In genomic region chr2:189487283-189488280, GRCh38 we compare ENCODE assay signal across 20 cellular contexts. TPM values are rescaled to one million over a fixed set of nuclear protein-coding genes. Genes with fewer than 3 reads are reported as not detected.
DNase-seq lines count a peak whose midpoint lies in the region; ATAC-seq and TF ChIP-seq lines count a peak whose summit lies in the region.
"Had no signal": no experiment of that assay in that cellular context is flagged by ENCODE, and none has a peak within 500 bp of the region (broad histone marks: within the 10 kb centered on the region; RNA-seq: fewer than 3 reads in every experiment).

No MANE protein-coding gene starts in this region.

- H4K5ac ChIP-seq in mesendoderm (ENCODE audit: low read length), result no peak overlapping the region

- H2BK15ac ChIP-seq in mesendoderm (replicated peaks; ENCODE audit: low read depth), result no peak overlapping the region

- H3K4me3 ChIP-seq in AG10803 (ENCODE audit: low read length) (no peak overlapping the region), prostate gland (no peak overlapping the region), mesendoderm (ENCODE audit: low read length) (no peak overlapping the region)
- H3K4me3 ChIP-seq: A549, SJSA1 had no signal

- ATAC-seq in left lobe of liver, result peak; percentile 84
- ATAC-seq: A549 had no signal

- no peak for TF ChIP-seq CTCF in AG10803 (conservative IDR thresholded peaks at IDR 0.05; ENCODE audit: low read length)
- TF ChIP-seq CTCF in prostate gland (IDR thresholded peaks at IDR 0.05), result no peak

- TF ChIP-seq POLR2A in prostate gland (IDR thresholded peaks at IDR 0.05), result no peak

- H4K8ac ChIP-seq in mesendoderm (ENCODE audit: low read depth, low read length), result no peak overlapping the region

- H3K36me3 ChIP-seq in prostate gland (no peaks in the 10 kb centered on the region), mesendoderm (ENCODE audit: control insufficient read depth, insufficient read depth, low read length) (no peaks in the 10 kb centered on the region)
- H3K36me3 ChIP-seq: SJSA1 had no signal

- H3K23ac ChIP-seq in mesendoderm (ENCODE audit: low read length), result no peak overlapping the region

- H3K4me1 ChIP-seq in prostate gland (replicated peaks), result no peaks in the 10 kb centered on the region
- H3K4me1 ChIP-seq in mesendoderm (ENCODE audit: control insufficient read depth, low read depth, low read length), result no peaks in the 10 kb centered on the region
- H3K4me1 ChIP-seq: A549, SJSA1 had no signal

- no peak overlapping the region for H3K56ac ChIP-seq in mesendoderm (ENCODE audit: low read length)

- H3K4me2 ChIP-seq in mesendoderm (ENCODE audit: low read length), result no peak overlapping the region
- H3K4me2 ChIP-seq: A549 had no signal

- no peaks in the 10 kb centered on the region for H3K79me1 ChIP-seq in mesendoderm (ENCODE audit: low read length)

- H3K9ac ChIP-seq in mesendoderm (ENCODE audit: low read length), result no peak overlapping the region

- H3K79me2 ChIP-seq in mesendoderm (ENCODE audit: control insufficient read depth, insufficient read depth, low read length), result no peaks in the 10 kb centered on the region

- H2BK120ac ChIP-seq in mesendoderm (ENCODE audit: low read depth, low read length), result no peak overlapping the region

- no peak overlapping the region for H3K4ac ChIP-seq in mesendoderm (ENCODE audit: low read depth, low read length)

- DNase-seq in AG10803 (ENCODE audit: low read depth) (peak; percentile 23), M059J (ENCODE audit: low read depth) (peak; percentile 4), left lobe of liver (ENCODE audit: low spot score) (no peak), prostate gland (ENCODE audit: low spot score) (peak; percentile 16), mesendoderm (no peak), middle frontal gyrus (ENCODE audit: extremely low spot score, low spot score) (no peak), LoVo (ENCODE audit: low spot score) (no peak)
- DNase-seq: CD8-positive, alpha-beta memory T cell; DND-41; H7; KG1; NCI-H1092; NCI-H1417 treated with DMSO at 0.1 percent for 48 hours; NCI-H1694 treated with DMSO at 0.1 percent for 48 hours; NCI-H2081; NCI-H526 treated with DMSO at 0.1 percent for 48 hours; Right ventricle myocardium superior; RPMI8226 had no signal

- intact Hi-C loops in prostate gland (cut with DNase I), result no loop called here

- no peaks in the 10 kb centered on the region for H3K27me3 ChIP-seq in prostate gland (replicated peaks; ENCODE audit: insufficient read depth)
- no peaks in the 10 kb centered on the region for H3K27me3 ChIP-seq in mesendoderm (ENCODE audit: insufficient read depth, low read length, poor library complexity)

- no peak overlapping the region for H2BK5ac ChIP-seq in mesendoderm (ENCODE audit: low read length)

- no peak overlapping the region for H3K18ac ChIP-seq in mesendoderm (ENCODE audit: low read length)

- H3K9me3 ChIP-seq in prostate gland, result no peaks in the 10 kb centered on the region
- H3K9me3 ChIP-seq: A549, SJSA1 had no signal

- WGBS in prostate gland, result 42% methylated on average over 3 of the region's 3 CpGs
- WGBS in mesendoderm (ENCODE audit: extremely low coverage, insufficient coverage, low lambda C conversion rate), result no CpG with 5 or more reads among the region's 3 CpGs

- H3K27ac ChIP-seq in prostate gland (peak overlapping the region in 1 of 2 donors; percentile 8), mesendoderm (ENCODE audit: low read depth, low read length) (no peak overlapping the region)
- H3K27ac ChIP-seq: A549, SJSA1 had no signal

- H2AK5ac ChIP-seq in mesendoderm (ENCODE audit: low read length), result no peak overlapping the region

RNA-seq across cellular contexts. Expression of gene WDR75, which starts 46.3 kb away (rescaled TPM):
- total RNA-seq in M059J (2014; rRNA removed; shearing (Covaris generic)), result 32.0 and 36.9 TPM in 2 replicates
- total RNA-seq in left lobe of liver, result 9.0 TPM
- 10 to 100 TPM; 15.3 to 30.7 TPM for total RNA-seq in prostate gland
- polyA plus RNA-seq in mesendoderm (2013, experiment 1 of 2), result 87.9 TPM
- 85.0 TPM for polyA plus RNA-seq in mesendoderm (2013, experiment 2 of 2)

Comparison
In these comparisons a context has a peak if more than half of its experiments do, and no peak if none do; other contexts are left out.
1. DNase-seq: peak in AG10803 (single experiment), M059J (single experiment) and prostate gland (single experiment); none in left lobe of liver (single experiment), mesendoderm (single experiment), middle frontal gyrus (single experiment) and LoVo (single experiment).